18 cellular contexts compared by ENCODE assay signal in the genomic region with DNA sequence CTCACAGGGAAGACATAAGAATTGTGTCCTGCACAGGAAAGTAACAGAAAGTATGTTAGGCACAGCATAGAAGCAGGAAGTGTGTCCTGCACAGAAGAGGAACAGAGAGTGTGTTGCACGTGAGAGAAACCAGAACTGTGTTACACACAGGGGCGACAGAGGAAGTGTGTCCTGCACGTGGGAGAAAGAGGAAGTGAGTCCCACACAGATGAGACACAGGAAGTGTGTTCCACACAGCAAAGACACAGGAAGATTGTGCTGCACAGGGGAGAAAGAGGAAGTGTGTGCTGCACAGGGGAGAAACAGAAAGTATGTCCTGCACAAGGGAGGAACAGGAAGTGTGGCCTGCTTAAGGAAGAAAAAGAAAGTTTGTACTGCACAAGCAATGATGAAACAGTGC.
"Had no signal": no experiment of that assay in that cellular context is flagged by ENCODE, and none has a peak within 500 bp of the region (broad histone marks: within the 10 kb centered on the region; RNA-seq: fewer than 3 reads in every experiment).

No MANE protein-coding gene starts in this region.

- H3K27me3 ChIP-seq: brain microvascular endothelial cell, tibial nerve, uterus had no signal

- DNase-seq: activated CD4-positive, alpha-beta T cell treated with anti-CD3 and anti-CD28 coated beads, Interleukin-2, amount 50 U/mL, for 4 hours; activated CD4-positive, CD25-positive, alpha-beta regulatory T cell treated with anti-CD3 and anti-CD28 coated beads, Interleukin-2, amount 50 U/mL, for 72 hours; activated naive CD4-positive, alpha-beta T cell treated with anti-CD3 and anti-CD28 coated beads, Interleukin-2, amount 10 ng/mL, durations not matched to agents 7 days and 5 days; brain microvascular endothelial cell; cortex of kidney; effector CD4-positive, alpha-beta T cell; foreskin fibroblast; hypothalamus; left ventricle myocardium inferior; mesendoderm; nephron progenitor cell; occipital lobe; stimulated activated CD4-positive, alpha-beta T cell treated with anti-CD3 and anti-CD28 coated beads, Interleukin-2, amount 100 ng/mL, for 48 hours; stimulated activated naive B cell treated with anti-CD40 and anti-IgM and Interleukin-4, amounts not matched to agents 10 μg/mL and 1 μg/mL and 100 μg/mL, for 72 hours; substantia nigra; T1000; uterus had no signal

- H3K27ac ChIP-seq: brain microvascular endothelial cell, left ventricle myocardium inferior, tibial nerve, uterus had no signal

- H3K27ac Mint-ChIP-seq: activated naive CD4-positive, alpha-beta T cell treated with anti-CD3 and anti-CD28 coated beads, Interleukin-2, amount 10 ng/mL, durations not matched to agents 7 days and 5 days; nephron progenitor cell; stimulated activated naive B cell treated with anti-CD40 and anti-IgM and Interleukin-4, amounts not matched to agents 10 μg/mL and 1 μg/mL and 100 μg/mL, for 72 hours had no signal

- H3K4me3 Mint-ChIP-seq: activated naive CD4-positive, alpha-beta T cell treated with anti-CD3 and anti-CD28 coated beads, Interleukin-2, amount 10 ng/mL, durations not matched to agents 7 days and 5 days; nephron progenitor cell; stimulated activated naive B cell treated with anti-CD40 and anti-IgM and Interleukin-4, amounts not matched to agents 10 μg/mL and 1 μg/mL and 100 μg/mL, for 72 hours had no signal

- H3K9me3 ChIP-seq: uterus had no signal

- H3K4me1 ChIP-seq: left ventricle myocardium inferior, tibial nerve, uterus had no signal

- H3K9me3 Mint-ChIP-seq: nephron progenitor cell had no signal

- H3K36me3 ChIP-seq: brain microvascular endothelial cell, left ventricle myocardium inferior, tibial nerve, uterus had no signal

- H3K27me3 Mint-ChIP-seq: activated naive CD4-positive, alpha-beta T cell treated with anti-CD3 and anti-CD28 coated beads, Interleukin-2, amount 10 ng/mL, durations not matched to agents 7 days and 5 days; stimulated activated naive B cell treated with anti-CD40 and anti-IgM and Interleukin-4, amounts not matched to agents 10 μg/mL and 1 μg/mL and 100 μg/mL, for 72 hours had no signal

- H3K4me1 Mint-ChIP-seq: nephron progenitor cell had no signal

- H3K4me3 ChIP-seq: left ventricle myocardium inferior, tibial nerve, uterus had no signal
